ENCODE assay signal across 8 cellular contexts in the genomic region with DNA sequence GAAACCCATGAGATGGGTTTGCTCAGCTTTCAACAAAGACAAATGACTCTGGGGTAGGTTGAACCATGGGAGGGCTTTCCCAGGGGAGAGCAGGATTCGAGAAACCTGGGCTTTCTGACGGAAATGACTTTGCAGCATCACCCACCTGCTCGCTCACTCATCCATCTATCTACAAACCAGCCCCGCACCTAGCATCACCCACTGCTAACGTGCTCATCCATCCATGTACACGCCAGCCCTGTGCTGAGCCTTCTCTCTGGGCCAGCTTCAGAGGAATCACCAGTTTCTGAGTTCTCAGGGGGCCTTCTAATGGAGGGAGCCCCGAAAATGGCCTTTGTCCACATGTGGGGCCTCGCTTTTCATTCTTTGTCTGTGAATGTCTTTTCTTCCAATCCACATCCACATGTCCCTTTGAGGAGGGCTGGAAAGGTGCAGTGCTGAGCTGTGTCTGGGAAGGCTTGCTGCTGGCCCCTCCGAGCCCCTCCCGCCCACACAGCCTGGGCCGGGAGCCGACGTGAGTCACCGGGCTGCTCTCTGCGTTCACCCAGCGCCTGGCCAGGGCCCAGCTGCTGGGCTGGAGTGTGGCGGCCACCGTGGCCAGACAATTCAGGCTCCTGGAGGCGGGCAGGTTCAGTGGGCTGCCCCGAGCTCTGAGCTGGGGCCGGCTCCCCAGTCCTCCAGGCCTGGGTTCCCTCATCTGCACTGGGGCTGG. TPM values are rescaled to one million over a fixed set of nuclear protein-coding genes. Genes with fewer than 3 reads are reported as not detected.
DNase-seq lines count a peak whose midpoint lies in the region; ATAC-seq and TF ChIP-seq lines count a peak whose summit lies in the region.

No MANE protein-coding gene starts in this region.

- H3K9ac ChIP-seq in HUES48 (ENCODE audit: low read depth, low read length), result no peak overlapping the region

- H3K9me3 Mint-ChIP-seq in endothelial cell (ENCODE audit: unreplicated experiment), result no peaks in the 10 kb centered on the region

- H3K9me3 ChIP-seq in HUES48 (ENCODE audit: control insufficient read depth, insufficient read depth, low read length), result no peaks in the 10 kb centered on the region
- no peaks in the 10 kb centered on the region for H3K9me3 ChIP-seq in right lobe of liver
- H3K9me3 ChIP-seq in thyroid gland, result no peaks in the 10 kb centered on the region

- peak; percentile 88 for DNase-seq in choroid plexus epithelial cell (ENCODE audit: low read depth)
- DNase-seq in right lobe of liver, result peak; percentile 68 to 90 (median 76)
- peak; percentile 94 to 95 for DNase-seq in thyroid gland
- DNase-seq in SIG-M5 (lab: John Stamatoyannopoulos, UW), result no peak
- no peak for DNase-seq in NCI-H2029 (lab: John Stamatoyannopoulos, UW)
- DNase-seq in endothelial cell (ENCODE audit: low spot score), result no peak

- H3K36me3 Mint-ChIP-seq in endothelial cell (ENCODE audit: low read depth, unreplicated experiment), result no peaks in the 10 kb centered on the region

- H3K4me1 ChIP-seq in HUES48 (ENCODE audit: control insufficient read depth, insufficient read depth, low read length), result peaks cover 18% of the 10 kb centered on the region
- H3K4me1 ChIP-seq in right lobe of liver, result peaks cover 0 to 41% (median 9%) of the 10 kb centered on the region in 4 donors
- peaks cover 32 to 49% of the 10 kb centered on the region in 2 donors for H3K4me1 ChIP-seq in thyroid gland

- TF ChIP-seq POLR2A in right lobe of liver (IDR thresholded peaks at IDR 0.05), result no peak
- TF ChIP-seq POLR2A in thyroid gland (IDR thresholded peaks at IDR 0.05), result no peak

- H3K27me3 ChIP-seq in HUES48 (ENCODE audit: control insufficient read depth, insufficient read depth, low read length) (no peaks in the 10 kb centered on the region), right lobe of liver (no peaks in the 10 kb centered on the region), thyroid gland (no peaks in the 10 kb centered on the region)

- H3K36me3 ChIP-seq in HUES48 (ENCODE audit: control insufficient read depth, insufficient read depth, low read length) (no peaks in the 10 kb centered on the region), right lobe of liver (no peaks in the 10 kb centered on the region), thyroid gland (no peaks in the 10 kb centered on the region)

- TF ChIP-seq CTCF in choroid plexus epithelial cell (conservative IDR thresholded peaks at IDR 0.05; ENCODE audit: low read depth, low read length) (no peak), right lobe of liver (IDR thresholded peaks at IDR 0.05) (no peak), thyroid gland (IDR thresholded peaks at IDR 0.05) (no peak), endothelial cell (IDR thresholded peaks at IDR 0.05; ENCODE audit: unreplicated experiment) (no peak)

- H3K4me1 Mint-ChIP-seq in endothelial cell (ENCODE audit: unreplicated experiment), result peaks cover 3% of the 10 kb centered on the region

- H3K4me3 Mint-ChIP-seq in endothelial cell (ENCODE audit: unreplicated experiment), result no peak overlapping the region

- H3K4me3 ChIP-seq in HUES48 (ENCODE audit: low read depth, low read length) (no peak overlapping the region), choroid plexus epithelial cell (ENCODE audit: low read depth, low read length) (no peak overlapping the region), right lobe of liver (no peak overlapping the region), thyroid gland (replicated peaks in 1 of 3) (no peak overlapping the region)

- peak; percentile 79 to 84 (median 82) for ATAC-seq in right lobe of liver
- ATAC-seq in HG03432 (IDR thresholded peaks at IDR 0.05; ENCODE audit: unreplicated experiment), result no peak

- intact Hi-C loops in right lobe of liver (cut with DNase I), result no loop called here
- intact Hi-C loops in thyroid gland (cut with DNase I), result no loop called here

- H3K27ac ChIP-seq in HUES48 (ENCODE audit: low read depth, low read length), result peak overlapping the region; percentile 55
- H3K27ac ChIP-seq in right lobe of liver, result peak overlapping the region in 1 of 3 donors; percentile 31
- H3K27ac ChIP-seq in thyroid gland, result peak overlapping the region; percentile 54 to 82 (median 67)

- H3K27ac Mint-ChIP-seq in endothelial cell (ENCODE audit: unreplicated experiment), result no peak overlapping the region

- H3K27me3 Mint-ChIP-seq in endothelial cell (ENCODE audit: unreplicated experiment), result peaks cover 2% of the 10 kb centered on the region

- WGBS in right lobe of liver (ENCODE audit: insufficient coverage, low coverage, low lambda C conversion rate, missing lambda C conversion rate), result 53% methylated on average over 9 of the region's 21 CpGs
- 27% methylated on average over 20 to 21 of the region's 21 CpGs for whole genome bisulfite sequencing in thyroid gland, 2 donors

RNA-seq across cellular contexts. Expression of a gene that starts 14.7 kb away (rescaled TPM):
- total RNA-seq in right lobe of liver (1 to 10 TPM in 5 of 6 experiments, under 1 TPM in 1; 0.18 to 6.2 (median 3.1) TPM), thyroid gland (10 to 100 TPM in 1 of 4 donors, 1 to 10 TPM in 3; 1.7 to 13.6 (median 3.6) TPM), endothelial cell (ENCODE audit: unreplicated experiment) (1.3 TPM)

Comparison
In these comparisons a context has a peak if more than half of its experiments do, and no peak if none do; other contexts are left out.
1. DNase-seq: peak in choroid plexus epithelial cell (single experiment), right lobe of liver (3 of 3) and thyroid gland (2 of 2); none in SIG-M5 (single experiment), NCI-H2029 (single experiment) and endothelial cell (single experiment).